ENCODE assay signal across 11 cellular contexts in genomic region chr12:104792570-104792969, GRCh38.
DNase-seq lines count a peak whose midpoint lies in the region; ATAC-seq, FAIRE-seq and TF ChIP-seq lines count a peak whose summit lies in the region.
"Had no signal": no experiment of that assay in that cellular context is flagged by ENCODE, and none has a peak within 500 bp of the region (broad histone marks: within the 10 kb centered on the region; RNA-seq: fewer than 3 reads in every experiment).

No MANE protein-coding gene starts in this region.

- FAIRE-seq in HTR-8/SVneo (lab: Jason Lieb, UNC) (no peak), bronchial epithelial cell (lab: Jason Lieb, UNC) (no peak)

- POLR2A ChIA-PET in GM10248 (lab: Yijun Ruan, JAX), result no interaction called here

- no peak for TF ChIP-seq CTCF in bronchial epithelial cell (IDR thresholded peaks at IDR 0.05; ENCODE audit: insufficient read depth, low read length, severe bottlenecking)
- no peak for TF ChIP-seq CTCF in GM10248 (IDR thresholded peaks at IDR 0.05; ENCODE audit: control extremely low read depth, extremely low read depth, low read depth, missing control alignments)

- DNase-seq in A172 (ENCODE audit: low spot score), result peak; percentile 73
- DNase-seq in HTR-8/SVneo (ENCODE audit: insufficient read length, low spot score), result peak; percentile 37
- DNase-seq in bronchial epithelial cell (ENCODE audit: low read depth), result peak; percentile 74
- DNase-seq in kidney tubule cell (ENCODE audit: low spot score), result peak; percentile 82
- DNase-seq in effector CD4-positive, alpha-beta T cell, result no peak
- DNase-seq in NCI-H2029 (lab: John Stamatoyannopoulos, UW), result no peak
- DNase-seq in GM10248 (ENCODE audit: extremely low spot score), result no peak
- DNase-seq: NCI-H1694 treated with DMSO at 0.1 percent for 48 hours had no signal

- CTCF ChIA-PET in GM10248 (lab: Yijun Ruan, JAX), result interaction anchor here (1.1 to 2.8 kb wide), 6 partner anchors 8 to 411 kb away, joined by 3 to 23 read pairs (median 6); no protein-coding TSS in a partner anchor

- no peaks in the 10 kb centered on the region for H3K27me3 ChIP-seq in bronchial epithelial cell (ENCODE audit: control insufficient read depth, insufficient read depth, low read length)
- H3K27me3 ChIP-seq: BLaER1 treated with 17β-estradiol and CSF1 and Interleukin-3, amounts not matched to agents 10 nM and 100 nM had no signal

- no peak overlapping the region for H3K4me3 ChIP-seq in bronchial epithelial cell (ENCODE audit: low read depth, low read length)
- H3K4me3 ChIP-seq: BLaER1 treated with 17β-estradiol and CSF1 and Interleukin-3, amounts not matched to agents 10 nM and 100 nM had no signal

- no peak for ATAC-seq in HG02588 (IDR thresholded peaks at IDR 0.05; ENCODE audit: unreplicated experiment)
- ATAC-seq: activated naive CD4-positive, alpha-beta T cell treated with anti-CD3 and anti-CD28 coated beads, Interleukin-2, amount 50 U/mL, for 72 hours had no signal

- H3K36me3 ChIP-seq in bronchial epithelial cell (ENCODE audit: control insufficient read depth, insufficient read depth, low read length), result no peaks in the 10 kb centered on the region
- H3K36me3 ChIP-seq: BLaER1 treated with 17β-estradiol and CSF1 and Interleukin-3, amounts not matched to agents 10 nM and 100 nM had no signal

Comparison
In these comparisons a context has a peak if more than half of its experiments do, and no peak if none do; other contexts are left out.
1. DNase-seq: peak in A172 (single experiment), HTR-8/SVneo (single experiment), bronchial epithelial cell (single experiment) and kidney tubule cell (single experiment); none in effector CD4-positive, alpha-beta T cell (single experiment), NCI-H2029 (single experiment) and GM10248 (single experiment).